Comparison of ENCODE assay signal across 8 cellular contexts in genomic region chr18:3998698-3999333, GRCh38.
DNase-seq lines count a peak whose midpoint lies in the region; ATAC-seq and TF ChIP-seq lines count a peak whose summit lies in the region.

No MANE protein-coding gene starts in this region.

- no peaks in the 10 kb centered on the region for H3K36me3 ChIP-seq in neural cell (ENCODE audit: insufficient read depth, low read length)

- no peaks in the 10 kb centered on the region for H3K27me3 ChIP-seq in neural cell (ENCODE audit: insufficient read depth, low read depth, low read length)

- TF ChIP-seq EP300 in neural cell (conservative IDR thresholded peaks at IDR 0.05; ENCODE audit: poor library complexity, severe bottlenecking) = no peak

- TF ChIP-seq CTCF in AG09309 (IDR thresholded peaks at IDR 0.05; ENCODE audit: control insufficient read depth, insufficient read depth, low read depth, low read length, missing control alignments) (peak; percentile 79), GM10266 (IDR thresholded peaks at IDR 0.05; ENCODE audit: control insufficient read depth, insufficient read depth, low read depth, missing control alignments) (peak; percentile 48), neural cell (IDR thresholded peaks at IDR 0.05; ENCODE audit: poor library complexity, severe bottlenecking) (peak; percentile 44)

- no peak overlapping the region for H2AFZ ChIP-seq in neural cell (ENCODE audit: low read depth, low read length)

- no peak overlapping the region for H3K27ac ChIP-seq in neural cell (ENCODE audit: low read length)

- no peak overlapping the region for H3K27ac Mint-ChIP-seq in immature natural killer cell

- H3K9me2 ChIP-seq in neural cell (ENCODE audit: insufficient read depth, low read length) = no peaks in the 10 kb centered on the region

- peak; percentile 33 for TF ChIP-seq RAD21 in neural cell (conservative IDR thresholded peaks at IDR 0.05)

- H3K4me2 ChIP-seq in neural cell (ENCODE audit: low read length) = no peak overlapping the region

- no peak overlapping the region for H3K4me3 ChIP-seq in AG09309 (ENCODE audit: control insufficient read depth, low read depth, low read length)
- no peak overlapping the region for H3K4me3 ChIP-seq in neural cell (ENCODE audit: low read length)

- DNase-seq in AG09309 (ENCODE audit: low read depth) (peak; percentile 23), GM10266 (ENCODE audit: extremely low spot score) (no peak), NCI-H69 (lab: John Stamatoyannopoulos, UW) (peak; percentile 79), dermis blood vessel endothelial cell (peak; percentile 78), immature natural killer cell (no peak), T-helper 1 cell (no peak)

- ATAC-seq in HG03095 (IDR thresholded peaks at IDR 0.05; ENCODE audit: unreplicated experiment) = no peak

- H3K9ac ChIP-seq in neural cell (ENCODE audit: low read length) = no peak overlapping the region

- H3K9me3 Mint-ChIP-seq in immature natural killer cell = peaks cover 0 to 2% (median 0%) of the 10 kb centered on the region in 6 donors

- no peaks in the 10 kb centered on the region for H3K79me2 ChIP-seq in neural cell (replicated peaks; ENCODE audit: insufficient read depth, low read length)

- H4K20me1 ChIP-seq in neural cell (ENCODE audit: insufficient read depth) = no peaks in the 10 kb centered on the region

- no peak overlapping the region for H3K4me3 Mint-ChIP-seq in immature natural killer cell

- H3K36me3 Mint-ChIP-seq in immature natural killer cell = no peaks in the 10 kb centered on the region

- H3F3A ChIP-seq in neural cell (ENCODE audit: insufficient read depth, low read length, poor library complexity, severe bottlenecking) = no peaks in the 10 kb centered on the region

- H3K27me3 Mint-ChIP-seq in immature natural killer cell (ENCODE audit: low read depth in 3 of 3) = peaks cover 0 to 8% (median 0%) of the 10 kb centered on the region in 3 donors

- no peaks in the 10 kb centered on the region for H3K9me3 ChIP-seq in neural cell (ENCODE audit: low read length)

- H3K4me1 Mint-ChIP-seq in immature natural killer cell = no peaks in the 10 kb centered on the region

TF ChIP-seq in neural cell, 6 proteins besides CTCF, POLR2A, EP300 and RAD21:
- no peak for TF ChIP-seq POLR2AphosphoS5 (IDR thresholded peaks at IDR 0.05)
- no peak for TF ChIP-seq EZH2 (IDR thresholded peaks at IDR 0.05; ENCODE audit: borderline replicate concordance, insufficient read depth, low read length, poor library complexity, severe bottlenecking)
- no peak for TF ChIP-seq SMC3 (conservative IDR thresholded peaks at IDR 0.05; ENCODE audit: poor library complexity)
- no peak for TF ChIP-seq MXI1 (conservative IDR thresholded peaks at IDR 0.05; ENCODE audit: poor library complexity, severe bottlenecking)
- TF ChIP-seq, protein P1, sequence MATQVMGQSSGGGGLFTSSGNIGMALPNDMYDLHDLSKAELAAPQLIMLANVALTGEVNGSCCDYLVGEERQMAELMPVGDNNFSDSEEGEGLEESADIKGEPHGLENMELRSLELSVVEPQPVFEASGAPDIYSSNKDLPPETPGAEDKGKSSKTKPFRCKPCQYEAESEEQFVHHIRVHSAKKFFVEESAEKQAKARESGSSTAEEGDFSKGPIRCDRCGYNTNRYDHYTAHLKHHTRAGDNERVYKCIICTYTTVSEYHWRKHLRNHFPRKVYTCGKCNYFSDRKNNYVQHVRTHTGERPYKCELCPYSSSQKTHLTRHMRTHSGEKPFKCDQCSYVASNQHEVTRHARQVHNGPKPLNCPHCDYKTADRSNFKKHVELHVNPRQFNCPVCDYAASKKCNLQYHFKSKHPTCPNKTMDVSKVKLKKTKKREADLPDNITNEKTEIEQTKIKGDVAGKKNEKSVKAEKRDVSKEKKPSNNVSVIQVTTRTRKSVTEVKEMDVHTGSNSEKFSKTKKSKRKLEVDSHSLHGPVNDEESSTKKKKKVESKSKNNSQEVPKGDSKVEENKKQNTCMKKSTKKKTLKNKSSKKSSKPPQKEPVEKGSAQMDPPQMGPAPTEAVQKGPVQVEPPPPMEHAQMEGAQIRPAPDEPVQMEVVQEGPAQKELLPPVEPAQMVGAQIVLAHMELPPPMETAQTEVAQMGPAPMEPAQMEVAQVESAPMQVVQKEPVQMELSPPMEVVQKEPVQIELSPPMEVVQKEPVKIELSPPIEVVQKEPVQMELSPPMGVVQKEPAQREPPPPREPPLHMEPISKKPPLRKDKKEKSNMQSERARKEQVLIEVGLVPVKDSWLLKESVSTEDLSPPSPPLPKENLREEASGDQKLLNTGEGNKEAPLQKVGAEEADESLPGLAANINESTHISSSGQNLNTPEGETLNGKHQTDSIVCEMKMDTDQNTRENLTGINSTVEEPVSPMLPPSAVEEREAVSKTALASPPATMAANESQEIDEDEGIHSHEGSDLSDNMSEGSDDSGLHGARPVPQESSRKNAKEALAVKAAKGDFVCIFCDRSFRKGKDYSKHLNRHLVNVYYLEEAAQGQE (IDR thresholded peaks at IDR 0.05; ENCODE audit: borderline replicate concordance) = no peak
- TF ChIP-seq TAF1 (IDR thresholded peaks at IDR 0.05; ENCODE audit: low read depth) = no peak

Comparison
In these comparisons a context has a peak if more than half of its experiments do, and no peak if none do; other contexts are left out.
1. DNase-seq: peak in AG09309 (single experiment), NCI-H69 (single experiment) and dermis blood vessel endothelial cell (single experiment); none in GM10266 (single experiment), immature natural killer cell (0 of 3) and T-helper 1 cell (0 of 5).
2. Peak in every context shown above with its lines, with median percentiles within 50 percentile points of each other: CTCF ChIP-seq.